In the genomic region with DNA sequence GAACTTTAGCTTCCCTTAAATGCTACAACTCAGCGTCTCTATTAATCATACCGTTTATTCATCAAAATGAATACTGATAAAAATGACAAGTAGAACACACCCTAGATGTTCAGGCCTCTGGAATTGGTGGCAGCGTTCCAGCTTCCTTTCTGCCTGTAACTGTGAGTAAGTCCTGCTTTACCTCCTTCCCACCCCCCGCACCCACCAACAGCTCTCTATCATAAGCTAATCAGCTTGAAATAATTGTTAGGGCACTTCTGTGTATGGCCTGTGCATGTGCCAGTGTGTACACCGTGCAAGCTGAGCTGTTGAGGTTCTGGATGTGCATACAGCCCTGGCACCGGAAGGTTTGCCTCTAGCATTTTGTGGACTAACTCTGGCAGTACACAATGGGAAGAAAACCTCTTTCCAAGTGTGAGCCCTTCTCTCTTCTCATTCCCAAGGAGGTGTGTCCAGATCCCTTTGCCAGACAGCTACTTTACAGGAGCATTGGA, we compare ENCODE assay signal across 8 cellular contexts. TPM values are rescaled to one million over a fixed set of nuclear protein-coding genes. Genes with fewer than 3 reads are reported as not detected.
DNase-seq lines count a peak whose midpoint lies in the region; ATAC-seq and TF ChIP-seq lines count a peak whose summit lies in the region.

No MANE protein-coding gene starts in this region.

- no peak for ATAC-seq in activated T-cell treated with anti-CD3 and anti-CD28 coated beads, Interleukin-2, amount 50 U/mL, for 4 hours
- ATAC-seq in thoracic aorta (ENCODE audit: insufficient number of reproducible peaks, low FRiP score, low read depth) (no peak), GM19397 (IDR thresholded peaks at IDR 0.05; ENCODE audit: unreplicated experiment) (no peak), GM19467 (IDR thresholded peaks at IDR 0.05; ENCODE audit: unreplicated experiment) (no peak)

- no peaks in the 10 kb centered on the region for H3K36me3 ChIP-seq in adrenal gland (replicated peaks in 1 of 2)
- no peaks in the 10 kb centered on the region for H3K36me3 ChIP-seq in thoracic aorta

- H3K4me1 ChIP-seq in adrenal gland (replicated peaks in 1 of 2) (no peaks in the 10 kb centered on the region), thoracic aorta (ENCODE audit: control insufficient read depth in 1 of 2, low read depth in 2 of 2) (peaks cover 2 to 11% of the 10 kb centered on the region in 2 donors)

- intact Hi-C loops in adrenal gland (cut with DNase I), result no loop called here

- H3K4me3 ChIP-seq in adrenal gland (peak overlapping the region in 1 of 4 donors; percentile 55), thoracic aorta (peak overlapping the region; percentile 72)

- no peak for TF ChIP-seq POLR2A in adrenal gland (IDR thresholded peaks at IDR 0.05)
- no peak for TF ChIP-seq POLR2A in erythroblast (IDR thresholded peaks at IDR 0.05; ENCODE audit: low read length)

- no peak for DNase-seq in activated T-cell treated with anti-CD3 and anti-CD28 coated beads, Interleukin-2, amount 50 U/mL, for 4 hours
- DNase-seq in activated T-cell treated with anti-CD3 and anti-CD28 coated beads for 4 hours (no peak), adrenal gland (peak in 4 of 7 donors; percentile 7 to 22 (median 16)), kidney glomerular epithelial cell (lab: John Stamatoyannopoulos, UW) (peak; percentile 59), thoracic aorta (ENCODE audit: low spot score) (no peak), erythroblast (lab: John Stamatoyannopoulos, UW) (no peak)

- H3K27ac ChIP-seq in adrenal gland (no peak overlapping the region), thoracic aorta (no peak overlapping the region)

- H3K27me3 ChIP-seq in adrenal gland (peaks cover 7% of the 10 kb centered on the region), thoracic aorta (replicated peaks; ENCODE audit: insufficient read depth) (no peaks in the 10 kb centered on the region)

- peak overlapping the region; percentile 72 for H3K4me3 Mint-ChIP-seq in activated T-cell treated with anti-CD3 and anti-CD28 coated beads, Interleukin-2, amount 50 U/mL, for 4 hours

- no peak for TF ChIP-seq CTCF in adrenal gland (IDR thresholded peaks at IDR 0.05)
- no peak for TF ChIP-seq CTCF in thoracic aorta (IDR thresholded peaks at IDR 0.05)

- no peaks in the 10 kb centered on the region for H3K9me3 Mint-ChIP-seq in activated T-cell treated with anti-CD3 and anti-CD28 coated beads, Interleukin-2, amount 50 U/mL, for 4 hours

- H3K36me3 Mint-ChIP-seq in activated T-cell treated with anti-CD3 and anti-CD28 coated beads, Interleukin-2, amount 50 U/mL, for 4 hours (ENCODE audit: insufficient read depth), result no peaks in the 10 kb centered on the region

- H3K9me3 ChIP-seq in adrenal gland (replicated peaks in 1 of 3) (no peaks in the 10 kb centered on the region), thoracic aorta (no peaks in the 10 kb centered on the region)

- H3K27me3 Mint-ChIP-seq in activated T-cell treated with anti-CD3 and anti-CD28 coated beads, Interleukin-2, amount 50 U/mL, for 4 hours (ENCODE audit: low read depth), result peaks cover 20% of the 10 kb centered on the region

- WGBS in adrenal gland, 4 donors, result 45 to 60% (median 52%) methylated on average over 5 to 6 of the region's 6 CpGs

- peaks cover 11% of the 10 kb centered on the region for H3K4me1 Mint-ChIP-seq in activated T-cell treated with anti-CD3 and anti-CD28 coated beads, Interleukin-2, amount 50 U/mL, for 4 hours (ENCODE audit: low read depth)

RNA-seq across cellular contexts. Expression of a gene that starts 1.0 kb away (rescaled TPM):
- under 1 TPM; 0.22 to 0.43 (median 0.37) TPM for total RNA-seq in activated T-cell treated with anti-CD3 and anti-CD28 coated beads, Interleukin-2, amount 50 U/mL, for 4 hours
- total RNA-seq in adrenal gland (10 to 100 TPM in 2 of 8 donors, 1 to 10 TPM in 6; 3.7 to 24.6 (median 7.1) TPM), thoracic aorta (1 to 10 TPM; 6.4 to 6.8 TPM)
- 1 to 10 TPM in 2 of 3 donors, under 1 TPM in 1; 0.72 to 2.0 (median 1.0) TPM for polyA plus RNA-seq in adrenal gland

Comparison
In these comparisons a context has a peak if more than half of its experiments do, and no peak if none do; other contexts are left out.
1. DNase-seq: peak in adrenal gland (4 of 7) and kidney glomerular epithelial cell (single experiment); none in activated T-cell treated with anti-CD3 and anti-CD28 coated beads, Interleukin-2, amount 50 U/mL, for 4 hours (single experiment), activated T-cell treated with anti-CD3 and anti-CD28 coated beads for 4 hours (single experiment), thoracic aorta (single experiment) and erythroblast (0 of 2).